8 cellular contexts compared by ENCODE assay signal in the genomic region with DNA sequence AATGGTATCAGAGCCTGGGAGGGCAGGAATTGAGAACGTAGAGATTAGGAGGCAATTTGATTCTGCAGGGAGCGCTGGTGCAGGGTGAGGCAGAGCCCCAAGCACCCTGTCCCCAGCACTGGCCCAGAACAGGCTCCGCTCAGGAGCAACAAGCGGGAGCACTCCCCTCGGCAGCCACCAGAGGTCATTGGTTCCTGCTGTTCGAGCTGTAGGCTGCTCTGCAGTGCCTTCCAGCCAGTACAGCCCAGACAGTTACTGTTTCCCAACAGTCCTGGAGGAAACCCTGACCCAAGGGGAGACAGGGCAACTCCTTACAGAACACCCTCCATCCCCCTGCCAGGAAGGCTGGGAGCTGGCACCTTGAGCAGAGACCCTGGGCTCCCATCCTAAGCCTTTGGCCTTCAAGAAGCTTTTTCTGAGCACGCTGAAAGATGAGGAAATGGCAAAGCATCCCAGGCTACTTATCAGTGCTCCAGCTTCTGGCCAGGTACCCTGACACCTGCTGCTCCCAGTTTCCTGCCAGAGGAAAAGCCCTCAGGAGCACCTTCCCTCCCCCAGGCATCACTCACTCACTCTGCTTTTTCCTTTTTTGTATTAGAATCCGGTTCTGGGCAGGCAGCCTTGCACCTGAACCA.
A peak's percentile ranks its signal among the peaks of the same experiment; 100 is the strongest.
DNase-seq lines count a peak whose midpoint lies in the region; ATAC-seq lines count a peak whose summit lies in the region.

No MANE protein-coding gene starts in this region.

- no peak overlapping the region for H3K4me3 ChIP-seq in mesendoderm (ENCODE audit: low read length)

- H4K5ac ChIP-seq in mesendoderm (ENCODE audit: low read length) = no peak overlapping the region

- peak overlapping the region; percentile 67 for H3K56ac ChIP-seq in mesendoderm (ENCODE audit: low read length)

- H2BK15ac ChIP-seq in mesendoderm (replicated peaks; ENCODE audit: low read depth) = no peak overlapping the region

- no peak overlapping the region for H3K4me2 ChIP-seq in mesendoderm (ENCODE audit: low read length)

- peak overlapping the region; percentile 19 for H3K18ac ChIP-seq in mesendoderm (ENCODE audit: low read length)

- no CpG with 5 or more reads among the region's 8 CpGs for WGBS in mesendoderm (ENCODE audit: extremely low coverage, insufficient coverage, low lambda C conversion rate)

- peak overlapping the region; percentile 46 for H3K27ac ChIP-seq in mesendoderm (ENCODE audit: low read depth, low read length)

- no peaks in the 10 kb centered on the region for H3K79me2 ChIP-seq in mesendoderm (ENCODE audit: control insufficient read depth, insufficient read depth, low read length)

- peaks cover 33% of the 10 kb centered on the region for H3K4me1 ChIP-seq in mesendoderm (ENCODE audit: control insufficient read depth, low read depth, low read length)

- no peak overlapping the region for H3K4ac ChIP-seq in mesendoderm (ENCODE audit: low read depth, low read length)

- H4K8ac ChIP-seq in mesendoderm (ENCODE audit: low read depth, low read length) = no peak overlapping the region

- H2AK5ac ChIP-seq in mesendoderm (ENCODE audit: low read length) = peak overlapping the region; percentile 84

- no peaks in the 10 kb centered on the region for H3K27me3 ChIP-seq in mesendoderm (ENCODE audit: insufficient read depth, low read length, poor library complexity)

- H3K36me3 ChIP-seq in mesendoderm (ENCODE audit: control insufficient read depth, insufficient read depth, low read length) = no peaks in the 10 kb centered on the region

- peak overlapping the region; percentile 36 for H2BK5ac ChIP-seq in mesendoderm (ENCODE audit: low read length)

- ATAC-seq in GM18907 (IDR thresholded peaks at IDR 0.05; ENCODE audit: unreplicated experiment) (peak; percentile 81), HG03439 (IDR thresholded peaks at IDR 0.05; ENCODE audit: unreplicated experiment) (peak; percentile 81)

- peak; percentile 94 for DNase-seq in AG20443 (ENCODE audit: low spot score)
- peak; percentile 87 for DNase-seq in NCI-H69 (lab: John Stamatoyannopoulos, UW)
- peak; percentile 75 to 80 for DNase-seq in activated CD4-positive, alpha-beta T cell treated with anti-CD3 and anti-CD28 coated beads, Interleukin-2, amount 50 U/mL, for 48 hours
- DNase-seq in effector CD4-positive, alpha-beta T cell = peak; percentile 59
- DNase-seq in mesendoderm = peak; percentile 91
- peak; percentile 49 to 62 for DNase-seq in stimulated activated CD8-positive, alpha-beta memory T cell treated with anti-CD3 and anti-CD28 coated beads, Interleukin-2, amount 100 ng/mL, for 48 hours (ENCODE audit: low read depth in 2 of 2)

- no peak overlapping the region for H2BK120ac ChIP-seq in mesendoderm (ENCODE audit: low read depth, low read length)

- no peak overlapping the region for H3K23ac ChIP-seq in mesendoderm (ENCODE audit: low read length)

- peak overlapping the region; percentile 41 for H3K9ac ChIP-seq in mesendoderm (ENCODE audit: low read length)

- H3K79me1 ChIP-seq in mesendoderm (ENCODE audit: low read length) = no peaks in the 10 kb centered on the region
